ENCODE assay signal across 8 cellular contexts in genomic region chr15:99564221-99565030, GRCh38. TPM values are rescaled to one million over a fixed set of nuclear protein-coding genes. Genes with fewer than 3 reads are reported as not detected.
DNase-seq lines count a peak whose midpoint lies in the region; ATAC-seq lines count a peak whose summit lies in the region.

No MANE protein-coding gene starts in this region.

- no peaks in the 10 kb centered on the region for H3K27me3 ChIP-seq in NT2/D1 (ENCODE audit: insufficient read depth, insufficient read length)
- no peaks in the 10 kb centered on the region for H3K27me3 ChIP-seq in stomach smooth muscle (ENCODE audit: control insufficient read depth in 1 of 2, insufficient read depth in 2 of 2, low read length in 2 of 2)

- H3K9ac ChIP-seq in NT2/D1 (ENCODE audit: insufficient read length, low read depth) (peak overlapping the region; percentile 85), stomach smooth muscle (ENCODE audit: low read length in 2 of 2) (peak overlapping the region; percentile 67 to 83)

- no peaks in the 10 kb centered on the region for H3K27me3 Mint-ChIP-seq in central memory CD8-positive, alpha-beta T cell

- peaks cover 29% of the 10 kb centered on the region for H3K4me1 Mint-ChIP-seq in central memory CD8-positive, alpha-beta T cell

- H3K9me3 ChIP-seq in NT2/D1 (ENCODE audit: insufficient read depth, low read length), result no peaks in the 10 kb centered on the region
- H3K9me3 ChIP-seq in stomach smooth muscle (ENCODE audit: control insufficient read depth in 2 of 2, low read length in 2 of 2), result no peaks in the 10 kb centered on the region

- peaks cover 9% of the 10 kb centered on the region for H3K36me3 Mint-ChIP-seq in central memory CD8-positive, alpha-beta T cell (ENCODE audit: insufficient read depth)

- peak overlapping the region; percentile 97 for H3K27ac ChIP-seq in stomach smooth muscle (ENCODE audit: low read length)

- H3K4me3 ChIP-seq in NT2/D1 (ENCODE audit: insufficient read length, low read depth), result peak overlapping the region; percentile 90
- peak overlapping the region; percentile 31 to 70 for H3K4me3 ChIP-seq in stomach smooth muscle (ENCODE audit: low read length in 2 of 2)

- H3K9me3 Mint-ChIP-seq in central memory CD8-positive, alpha-beta T cell, result no peaks in the 10 kb centered on the region

- peak; percentile 30 for DNase-seq in COLO668 (lab: John Stamatoyannopoulos, UW; ENCODE audit: unreplicated experiment)
- DNase-seq in GM19238 (ENCODE audit: insufficient read length, low spot score), result peak; percentile 19
- no peak for DNase-seq in NT2/D1 (ENCODE audit: low read depth, low spot score)
- no peak for DNase-seq in central memory CD8-positive, alpha-beta T cell (ENCODE audit: low spot score in 2 of 2)
- peak; percentile 80 for DNase-seq in left kidney (ENCODE audit: low read depth, low spot score)
- no peak for DNase-seq in left lobe of liver (ENCODE audit: low spot score)

- peak overlapping the region; percentile 60 for H3K27ac Mint-ChIP-seq in central memory CD8-positive, alpha-beta T cell (ENCODE audit: low read depth)

- peak; percentile 21 for ATAC-seq in HG03196 (IDR thresholded peaks at IDR 0.05; ENCODE audit: unreplicated experiment)
- no peak for ATAC-seq in central memory CD8-positive, alpha-beta T cell (replicated peaks; ENCODE audit: extremely low read depth, poor library complexity, severe bottlenecking)
- ATAC-seq in left lobe of liver, result no peak

- H3K4me3 Mint-ChIP-seq in central memory CD8-positive, alpha-beta T cell, result peak overlapping the region; percentile 84

- H3K4me1 ChIP-seq in NT2/D1 (ENCODE audit: insufficient read depth, insufficient read length) (peaks cover 5% of the 10 kb centered on the region), stomach smooth muscle (ENCODE audit: control insufficient read depth, insufficient read depth, low read length) (peaks cover 21% of the 10 kb centered on the region)

- H3K36me3 ChIP-seq in NT2/D1 (ENCODE audit: insufficient read depth, insufficient read length, low read length) (no peaks in the 10 kb centered on the region), stomach smooth muscle (ENCODE audit: control insufficient read depth in 2 of 2, insufficient read depth in 2 of 2, low read length in 2 of 2) (no peaks in the 10 kb centered on the region)

RNA-seq across cellular contexts. Expression of gene MEF2A, which starts 1.4 kb away (rescaled TPM):
- total RNA-seq in left lobe of liver, result 20.7 TPM

Comparison
In these comparisons a context has a peak if more than half of its experiments do, and no peak if none do; other contexts are left out.
1. DNase-seq: peak in COLO668 (single experiment), GM19238 (single experiment) and left kidney (single experiment); none in NT2/D1 (single experiment), central memory CD8-positive, alpha-beta T cell (0 of 2) and left lobe of liver (single experiment).